ENCODE assay signal across 8 cellular contexts in the genomic region with DNA sequence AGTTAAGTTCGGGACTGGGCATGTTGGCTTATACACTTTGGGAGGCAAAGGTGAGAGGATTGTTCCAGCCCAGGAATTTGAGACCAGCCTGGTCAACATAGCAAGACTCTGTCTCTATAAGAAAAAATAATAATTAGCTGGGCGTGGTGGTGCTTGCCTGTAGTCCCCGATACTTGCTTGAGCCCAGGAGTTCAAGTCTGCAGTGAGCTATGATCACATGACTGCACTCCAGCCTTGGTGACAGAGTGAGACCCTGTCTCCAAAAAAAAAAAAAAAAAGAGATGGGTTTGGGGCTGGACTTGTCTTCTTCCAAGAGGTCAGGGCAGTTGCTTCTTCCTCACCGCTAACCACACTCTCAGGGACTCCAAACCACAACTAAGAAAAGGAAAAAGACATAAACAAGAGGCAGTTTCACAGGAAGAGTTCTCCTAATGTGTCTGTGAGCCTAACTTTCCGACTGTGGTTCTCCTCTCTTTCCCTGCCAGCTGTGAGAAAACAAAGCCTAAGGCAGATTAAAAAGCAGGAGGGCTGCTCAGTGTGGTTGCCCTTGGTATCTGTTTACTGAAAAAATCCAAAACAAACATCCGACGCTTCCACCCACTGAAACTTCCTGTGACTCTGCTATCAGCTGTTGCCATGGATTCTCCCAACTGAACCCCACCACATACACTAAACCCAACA. TPM values are rescaled to one million over a fixed set of nuclear protein-coding genes. Genes with fewer than 3 reads are reported as not detected.
DNase-seq lines count a peak whose midpoint lies in the region; TF ChIP-seq lines count a peak whose summit lies in the region.

No MANE protein-coding gene starts in this region.

- H3K4me3 ChIP-seq in suprapubic skin, result no peak overlapping the region

- H3K27me3 Mint-ChIP-seq in activated CD4-positive, alpha-beta T cell treated with anti-CD3 and anti-CD28 coated beads, Interleukin-2, amount 10 ng/mL, durations not matched to agents 24 days and 14 days, result peaks cover 46% of the 10 kb centered on the region

- peak overlapping the region; percentile 55 for H3K4me3 Mint-ChIP-seq in activated CD4-positive, alpha-beta T cell treated with anti-CD3 and anti-CD28 coated beads, Interleukin-2, amount 10 ng/mL, durations not matched to agents 24 days and 14 days

- H3K4me1 Mint-ChIP-seq in activated CD4-positive, alpha-beta T cell treated with anti-CD3 and anti-CD28 coated beads, Interleukin-2, amount 10 ng/mL, durations not matched to agents 24 days and 14 days, result peaks cover 49% of the 10 kb centered on the region

- peak overlapping the region; percentile 67 for H3K27ac Mint-ChIP-seq in activated CD4-positive, alpha-beta T cell treated with anti-CD3 and anti-CD28 coated beads, Interleukin-2, amount 10 ng/mL, durations not matched to agents 24 days and 14 days

- H3K9me3 Mint-ChIP-seq in activated CD4-positive, alpha-beta T cell treated with anti-CD3 and anti-CD28 coated beads, Interleukin-2, amount 10 ng/mL, durations not matched to agents 24 days and 14 days, result no peaks in the 10 kb centered on the region

- no peak for TF ChIP-seq EP300 in suprapubic skin (IDR thresholded peaks at IDR 0.05)

- no peaks in the 10 kb centered on the region for H3K9me3 ChIP-seq in suprapubic skin

- H3K27ac ChIP-seq in suprapubic skin, result peak overlapping the region; percentile 56

- H3K27me3 ChIP-seq in suprapubic skin, result no peaks in the 10 kb centered on the region

- 27% methylated on average over 7 of the region's 7 CpGs for WGBS in suprapubic skin

- H3K4me1 ChIP-seq in suprapubic skin, result peaks cover 63% of the 10 kb centered on the region

- peak; percentile 75 for DNase-seq in activated CD4-positive, alpha-beta T cell treated with anti-CD3 and anti-CD28 coated beads, Interleukin-2, amount 10 ng/mL, durations not matched to agents 24 days and 14 days
- DNase-seq in activated CD4-positive, alpha-beta T cell treated with anti-CD3 and anti-CD28 coated beads for 4 hours, result no peak
- peak; percentile 83 for DNase-seq in SK-MEL-5 (ENCODE audit: low read depth, low spot score)
- DNase-seq in fibroblast of the conjunctiva (ENCODE audit: low read depth), result peak; percentile 68
- DNase-seq in suprapubic skin (ENCODE audit: low spot score in 2 of 2), result no peak
- no peak for DNase-seq in mucosa of gallbladder (ENCODE audit: low spot score)
- DNase-seq in COR-L47 (lab: John Stamatoyannopoulos, UW), result no peak
- no peak for DNase-seq in NCI-H187 (lab: John Stamatoyannopoulos, UW)

- H3K36me3 Mint-ChIP-seq in activated CD4-positive, alpha-beta T cell treated with anti-CD3 and anti-CD28 coated beads, Interleukin-2, amount 10 ng/mL, durations not matched to agents 24 days and 14 days (ENCODE audit: low read depth), result no peaks in the 10 kb centered on the region

- H3K36me3 ChIP-seq in suprapubic skin, result no peaks in the 10 kb centered on the region

- intact Hi-C loops in activated CD4-positive, alpha-beta T cell treated with anti-CD3 and anti-CD28 coated beads, Interleukin-2, amount 10 ng/mL, durations not matched to agents 24 days and 14 days (cut with micrococcal nuclease), result loop anchor here (1.0 kb wide), 1 partner anchor 13 kb away; no protein-coding TSS in a partner anchor

- TF ChIP-seq POLR2A in suprapubic skin (IDR thresholded peaks at IDR 0.05), result no peak

- in situ Hi-C loops in SK-MEL-5 (cut with HindIII; ENCODE audit: low pct_unique_long_range_greater_than_20kb, low sequenced_read_pairs), result no loop called here

- no peak for TF ChIP-seq CTCF in suprapubic skin (IDR thresholded peaks at IDR 0.05)

RNA-seq across cellular contexts. Expression of a gene that starts 2.4 kb away (rescaled TPM):
- 0.33 and 0.45 TPM in 2 replicates for total RNA-seq in activated CD4-positive, alpha-beta T cell treated with anti-CD3 and anti-CD28 coated beads, Interleukin-2, amount 10 ng/mL, durations not matched to agents 24 days and 14 days
- 0.27 TPM in 1 of 2 replicates, not detected in the other for total RNA-seq in SK-MEL-5 (2014; rRNA removed; shearing (Covaris generic))
- polyA plus RNA-seq in SK-MEL-5 (2015; cell fraction: cytosol; rRNA removed), result 0.42 and 0.47 TPM in 2 replicates
- polyA plus RNA-seq in SK-MEL-5 (2015; cell fraction: nucleus; rRNA removed), result 0.36 TPM in 1 of 2 replicates, not detected in the other
- total RNA-seq in suprapubic skin, result 10 to 100 TPM in 2 of 4 donors, 1 to 10 TPM in 2; 6.7 to 22.9 (median 13.0) TPM
- total RNA-seq in mucosa of gallbladder, result 6.6 TPM

RNA-seq across cellular contexts. Expression of a gene that starts 29.8 kb away (rescaled TPM):
- 44.2 and 49.2 TPM in 2 replicates for total RNA-seq in activated CD4-positive, alpha-beta T cell treated with anti-CD3 and anti-CD28 coated beads, Interleukin-2, amount 10 ng/mL, durations not matched to agents 24 days and 14 days
- 329 and 367 TPM in 2 replicates for total RNA-seq in SK-MEL-5 (2014; rRNA removed; shearing (Covaris generic))
- polyA plus RNA-seq in SK-MEL-5 (2015; cell fraction: cytosol; rRNA removed), result 221 and 277 TPM in 2 replicates
- 105 and 125 TPM in 2 replicates for polyA plus RNA-seq in SK-MEL-5 (2015; cell fraction: nucleus; rRNA removed)
- total RNA-seq in suprapubic skin, result 10 to 100 TPM; 28.5 to 66.5 (median 50.0) TPM
- 63.9 TPM for total RNA-seq in mucosa of gallbladder

RNA-seq across cellular contexts. Expression of a gene that starts 39.2 kb away (rescaled TPM):
- 41.1 and 44.5 TPM in 2 replicates for total RNA-seq in activated CD4-positive, alpha-beta T cell treated with anti-CD3 and anti-CD28 coated beads, Interleukin-2, amount 10 ng/mL, durations not matched to agents 24 days and 14 days
- total RNA-seq in SK-MEL-5 (2014; rRNA removed; shearing (Covaris generic)), result 6.9 and 7.5 TPM in 2 replicates
- polyA plus RNA-seq in SK-MEL-5 (2015; cell fraction: cytosol; rRNA removed), result 14.4 and 18.2 TPM in 2 replicates
- polyA plus RNA-seq in SK-MEL-5 (2015; cell fraction: nucleus; rRNA removed), result 17.5 and 20.6 TPM in 2 replicates
- 10 to 100 TPM; 12.1 to 28.9 (median 17.8) TPM for total RNA-seq in suprapubic skin
- 57.7 TPM for total RNA-seq in mucosa of gallbladder

RNA-seq across cellular contexts. Expression of a gene that starts 40.9 kb away (rescaled TPM):
- total RNA-seq in activated CD4-positive, alpha-beta T cell treated with anti-CD3 and anti-CD28 coated beads, Interleukin-2, amount 10 ng/mL, durations not matched to agents 24 days and 14 days, result 0.23 and 0.28 TPM in 2 replicates
- 848 and 983 TPM in 2 replicates for total RNA-seq in SK-MEL-5 (2014; rRNA removed; shearing (Covaris generic))
- polyA plus RNA-seq in SK-MEL-5 (2015; cell fraction: cytosol; rRNA removed), result 5,294 and 5,718 TPM in 2 replicates
- polyA plus RNA-seq in SK-MEL-5 (2015; cell fraction: nucleus; rRNA removed), result 511 and 943 TPM in 2 replicates
- total RNA-seq in suprapubic skin, result under 1 TPM in 3 of 4 donors, not detected in 1; 0.38 to 0.99 (median 0.59) TPM
- total RNA-seq in mucosa of gallbladder, result 0.29 TPM

RNA-seq across cellular contexts. Expression of a gene that starts 55.6 kb away (rescaled TPM):
- total RNA-seq in activated CD4-positive, alpha-beta T cell treated with anti-CD3 and anti-CD28 coated beads, Interleukin-2, amount 10 ng/mL, durations not matched to agents 24 days and 14 days, result not detected in 2 replicates
- total RNA-seq in SK-MEL-5 (2014; rRNA removed; shearing (Covaris generic)), result 1.5 and 3.9 TPM in 2 replicates
- 28.7 and 33.0 TPM in 2 replicates for polyA plus RNA-seq in SK-MEL-5 (2015; cell fraction: cytosol; rRNA removed)
- 57.6 and 61.1 TPM in 2 replicates for polyA plus RNA-seq in SK-MEL-5 (2015; cell fraction: nucleus; rRNA removed)
- not detected for total RNA-seq in suprapubic skin
- not detected for total RNA-seq in mucosa of gallbladder

Comparison
In these comparisons a context has a peak if more than half of its experiments do, and no peak if none do; other contexts are left out.
1. DNase-seq: peak in activated CD4-positive, alpha-beta T cell treated with anti-CD3 and anti-CD28 coated beads, Interleukin-2, amount 10 ng/mL, durations not matched to agents 24 days and 14 days (single experiment), SK-MEL-5 (single experiment) and fibroblast of the conjunctiva (single experiment); none in activated CD4-positive, alpha-beta T cell treated with anti-CD3 and anti-CD28 coated beads for 4 hours (0 of 2), suprapubic skin (0 of 2), mucosa of gallbladder (single experiment), COR-L47 (single experiment) and NCI-H187 (0 of 2).